8 cellular contexts compared by ENCODE assay signal in genomic region chr10:20768849-20769248, GRCh38.
A peak's percentile ranks its signal among the peaks of the same experiment; 100 is the strongest.
DNase-seq lines count a peak whose midpoint lies in the region; ATAC-seq, FAIRE-seq and TF ChIP-seq lines count a peak whose summit lies in the region.

No MANE protein-coding gene starts in this region.

- no peak for FAIRE-seq in RCC 7860 (lab: Jason Lieb, UNC)

- H3K4me1 ChIP-seq in gastrocnemius medialis: no peaks in the 10 kb centered on the region

- ATAC-seq in gastrocnemius medialis: no peak
- ATAC-seq in HG02840 (IDR thresholded peaks at IDR 0.05; ENCODE audit: low FRiP score, unreplicated experiment): no peak

- H3K27ac ChIP-seq in gastrocnemius medialis: no peak overlapping the region

- DNase-seq in NCI-H510A treated with DMSO at 0.1 percent for 48 hours (lab: John Stamatoyannopoulos, UW): peak; percentile 38
- no peak for DNase-seq in NCI-H510A (lab: John Stamatoyannopoulos, UW)
- peak; percentile 9 for DNase-seq in RCC 7860 (ENCODE audit: low spot score)
- DNase-seq in fibroblast of villous mesenchyme (ENCODE audit: low read depth): peak; percentile 2
- DNase-seq in gastrocnemius medialis: no peak
- DNase-seq in NCI-H774 (lab: John Stamatoyannopoulos, UW): no peak
- DNase-seq in iPS-NIHi7 (ENCODE audit: extremely low spot score): no peak

- TF ChIP-seq CTCF in fibroblast of villous mesenchyme (IDR thresholded peaks at IDR 0.05; ENCODE audit: insufficient read depth, low read depth, low read length): peak; percentile 4
- peak in 3 of 5 experiments; percentile 13 to 34 (median 32) for TF ChIP-seq CTCF in gastrocnemius medialis (IDR thresholded peaks at IDR 0.05 in 4 of 5, conservative IDR thresholded peaks at IDR 0.05 in 1 of 5)

- H3K27me3 ChIP-seq in gastrocnemius medialis: no peaks in the 10 kb centered on the region

- intact Hi-C loops in gastrocnemius medialis (cut with DNase I; ENCODE audit: low total_unique reads): loop anchor here (5.0 kb wide), 1 partner anchor 952 kb away; the partner anchor contains the start of gene PLXDC2

- H3K4me3 ChIP-seq in fibroblast of villous mesenchyme (ENCODE audit: low read depth, low read length): no peak overlapping the region
- H3K4me3 ChIP-seq in gastrocnemius medialis: no peak overlapping the region

- TF ChIP-seq POLR2A in gastrocnemius medialis (IDR thresholded peaks at IDR 0.05): no peak

- in situ Hi-C loops in gastrocnemius medialis (cut with MboI; ENCODE audit: low sequenced_read_pairs in 4 of 4): loop anchor here in 2 of 4 donors (10.0 kb wide), 1 partner anchor 954 kb away; the partner anchor contains the start of gene PLXDC2 (in 2 of the 2)

- no peaks in the 10 kb centered on the region for H3K36me3 ChIP-seq in gastrocnemius medialis

- H3K9me3 ChIP-seq in gastrocnemius medialis: no peaks in the 10 kb centered on the region

Comparison
In these comparisons a context has a peak if more than half of its experiments do, and no peak if none do; other contexts are left out.
1. DNase-seq: peak in NCI-H510A treated with DMSO at 0.1 percent for 48 hours (single experiment), RCC 7860 (single experiment) and fibroblast of villous mesenchyme (single experiment); none in NCI-H510A (single experiment), gastrocnemius medialis (0 of 2), NCI-H774 (single experiment) and iPS-NIHi7 (single experiment).